21 cellular contexts compared by ENCODE assay signal in the genomic region with DNA sequence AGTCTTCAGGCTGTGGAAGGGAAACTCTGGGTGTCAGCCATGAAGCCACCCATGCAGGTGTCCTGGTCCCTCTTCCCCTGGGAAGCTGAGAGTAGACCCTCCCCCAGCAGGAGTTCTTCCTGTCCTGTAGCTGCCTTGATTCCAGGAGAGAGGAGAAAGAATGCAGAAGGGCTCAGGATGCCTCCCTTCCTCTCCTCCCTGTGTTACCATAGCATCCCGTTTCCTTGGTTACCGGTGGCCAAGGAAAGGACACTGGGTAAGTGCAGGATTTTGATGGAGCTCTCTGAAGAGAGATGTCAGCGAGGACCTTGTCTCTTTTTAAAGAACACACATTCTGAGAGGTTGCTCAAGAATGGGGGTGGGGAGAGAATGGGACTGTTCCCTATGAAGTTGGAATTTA.
"Had no signal": no experiment of that assay in that cellular context is flagged by ENCODE, and none has a peak within 500 bp of the region (broad histone marks: within the 10 kb centered on the region; RNA-seq: fewer than 3 reads in every experiment).

No MANE protein-coding gene starts in this region.

- H3K9me3 Mint-ChIP-seq: activated naive CD4-positive, alpha-beta T cell treated with anti-CD3 and anti-CD28 coated beads for 36 hours; natural killer cell; T-helper 1 cell treated with Interleukin-12 subunit alpha and Interleukin-12 subunit beta and Interleukin-4 antibody, amounts not matched to agents 30 μg/mL and 1 μg/mL, for 36 hours had no signal

- FAIRE-seq: endometrium had no signal

- ATAC-seq: activated T-cell treated with anti-CD3 and anti-CD28 coated beads, Interleukin-2, amount 50 U/mL, for 4 hours; natural killer cell; psoas muscle had no signal

- H3K27ac ChIP-seq: left ventricle myocardium inferior, neutrophil, ovary, psoas muscle, right atrium auricular region, thyroid gland had no signal

- H3K4me1 ChIP-seq: left ventricle myocardium inferior, psoas muscle, right atrium auricular region had no signal

- H3K4me3 ChIP-seq: left ventricle myocardium inferior, ovary, psoas muscle, right atrium auricular region, thyroid gland had no signal

- H3K36me3 Mint-ChIP-seq: natural killer cell had no signal

- H3K36me3 ChIP-seq: left ventricle myocardium inferior, neutrophil, ovary, right atrium auricular region, thyroid gland had no signal

- H3K27me3 ChIP-seq: neutrophil, ovary, right atrium auricular region, thyroid gland had no signal

- DNase-seq: activated CD4-positive, alpha-beta T cell treated with anti-CD3 and anti-CD28 coated beads for 4 hours; activated CD4-positive, alpha-beta T cell treated with anti-CD3 and anti-CD28 coated beads, Interleukin-2, amount 50 U/mL, for 48 hours; activated CD4-positive, CD25-positive, alpha-beta regulatory T cell; activated CD8-positive, alpha-beta memory T cell treated with anti-CD3 and anti-CD28 coated beads, Interleukin-2, amount 50 U/mL, for 48 hours; activated naive CD4-positive, alpha-beta T cell treated with anti-CD3 and anti-CD28 coated beads for 36 hours; activated T-cell treated with anti-CD3 and anti-CD28 coated beads, Interleukin-2, amount 50 U/mL, for 4 hours; erythroblast; foreskin fibroblast; kidney glomerular epithelial cell; left ventricle myocardium inferior; midbrain; natural killer cell; ovary; psoas muscle; stimulated activated CD4-positive, alpha-beta T cell treated with anti-CD3 and anti-CD28 coated beads, Interleukin-12 subunit alpha, Interleukin-12 subunit beta, amount 100 ng/mL, for 4 hours; thyroid gland had no signal

- H3K9me3 ChIP-seq: left ventricle myocardium inferior, neutrophil, ovary, psoas muscle, right atrium auricular region, thyroid gland had no signal

- H3K4me3 Mint-ChIP-seq: activated naive CD4-positive, alpha-beta T cell treated with anti-CD3 and anti-CD28 coated beads for 36 hours; activated T-cell treated with anti-CD3 and anti-CD28 coated beads, Interleukin-2, amount 50 U/mL, for 4 hours; natural killer cell; stimulated activated naive CD8-positive, alpha-beta T cell treated with anti-CD3 and anti-CD28 coated beads, Interleukin-15, Interleukin-2, amounts not matched to agents 100 ng/mL and 50 ng/mL, for 24 hours; T-helper 1 cell treated with Interleukin-12 subunit alpha and Interleukin-12 subunit beta and Interleukin-4 antibody, amounts not matched to agents 30 μg/mL and 1 μg/mL, for 36 hours had no signal

- H3K4me1 Mint-ChIP-seq: natural killer cell had no signal

- H3K27ac Mint-ChIP-seq: activated naive CD4-positive, alpha-beta T cell treated with anti-CD3 and anti-CD28 coated beads for 36 hours; natural killer cell; stimulated activated naive CD8-positive, alpha-beta T cell treated with anti-CD3 and anti-CD28 coated beads, Interleukin-15, Interleukin-2, amounts not matched to agents 100 ng/mL and 50 ng/mL, for 24 hours; T-helper 1 cell treated with Interleukin-12 subunit alpha and Interleukin-12 subunit beta and Interleukin-4 antibody, amounts not matched to agents 30 μg/mL and 1 μg/mL, for 36 hours had no signal

- H3K27me3 Mint-ChIP-seq: stimulated activated naive CD8-positive, alpha-beta T cell treated with anti-CD3 and anti-CD28 coated beads, Interleukin-15, Interleukin-2, amounts not matched to agents 100 ng/mL and 50 ng/mL, for 24 hours had no signal
